In the genomic region with DNA sequence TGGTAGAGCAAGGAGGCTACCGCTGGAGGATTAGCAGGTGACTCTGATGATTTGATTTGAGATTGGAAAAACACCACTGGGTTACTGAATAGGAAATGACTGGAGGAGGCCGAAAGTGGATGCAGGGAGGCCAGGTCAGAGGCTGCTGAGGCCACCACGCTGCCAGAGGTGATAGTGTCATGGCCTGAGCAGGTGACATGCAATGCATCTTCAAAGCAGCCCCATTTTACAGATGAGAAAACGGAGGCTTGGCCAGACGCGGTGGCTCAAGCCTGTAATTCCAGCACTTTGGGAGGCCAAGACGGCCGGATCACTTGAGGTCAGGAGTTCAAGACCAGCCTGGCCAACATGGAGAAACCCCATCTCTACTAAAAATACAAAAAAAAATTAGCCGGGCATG, we compare ENCODE assay signal across 33 cellular contexts. TPM values are rescaled to one million over a fixed set of nuclear protein-coding genes. Genes with fewer than 3 reads are reported as not detected.
"Had no signal": no experiment of that assay in that cellular context is flagged by ENCODE, and none has a peak within 500 bp of the region (broad histone marks: within the 10 kb centered on the region; RNA-seq: fewer than 3 reads in every experiment).

No MANE protein-coding gene starts in this region.

- H3K27ac Mint-ChIP-seq: natural killer cell; nephron; stimulated activated memory B cell treated with anti-CD40 and anti-IgM and Interleukin-4, amounts not matched to agents 10 μg/mL and 1 μg/mL and 100 μg/mL, for 72 hours; stimulated activated naive CD8-positive, alpha-beta T cell treated with anti-CD3 and anti-CD28 coated beads, Interleukin-15, amount 100 ng/mL, for 72 hours; type B pancreatic cell had no signal

- H3K27me3 ChIP-seq: neutrophil, pancreas, right atrium auricular region, spleen, suprapubic skin, testis, upper lobe of right lung, uterus had no signal

- H3K4me1 ChIP-seq: pancreas, prostate gland, right atrium auricular region, spleen, suprapubic skin, testis, tibial artery, transverse colon, upper lobe of right lung, uterus had no signal

- H3K27ac ChIP-seq: neutrophil, pancreas, prostate gland, right atrium auricular region, skin epidermis, spleen, suprapubic skin, testis, tibial artery, transverse colon, upper lobe of right lung, uterus had no signal

- H3K4me2 ChIP-seq: smooth muscle cell had no signal

- H3K4me3 ChIP-seq: pancreas, prostate gland, right atrium auricular region, skin epidermis, smooth muscle cell, spleen, suprapubic skin, testis, tibial artery, transverse colon, upper lobe of right lung, uterus had no signal

- H3K27me3 Mint-ChIP-seq: stimulated activated memory B cell treated with anti-CD40 and anti-IgM and Interleukin-4, amounts not matched to agents 10 μg/mL and 1 μg/mL and 100 μg/mL, for 72 hours; stimulated activated naive CD8-positive, alpha-beta T cell treated with anti-CD3 and anti-CD28 coated beads, Interleukin-15, amount 100 ng/mL, for 72 hours; type B pancreatic cell had no signal

- H3K36me3 Mint-ChIP-seq: naive thymus-derived CD4-positive, alpha-beta T cell; natural killer cell; stimulated activated memory B cell treated with anti-CD40 and anti-IgM and Interleukin-4, amounts not matched to agents 10 μg/mL and 1 μg/mL and 100 μg/mL, for 72 hours; type B pancreatic cell had no signal

- ATAC-seq: naive thymus-derived CD4-positive, alpha-beta T cell; natural killer cell; pancreas; sciatic nerve; stimulated activated memory B cell treated with anti-CD40 and anti-IgM and Interleukin-4, amounts not matched to agents 10 μg/mL and 1 μg/mL and 100 μg/mL, for 72 hours; stimulated activated naive CD8-positive, alpha-beta T cell treated with anti-CD3 and anti-CD28 coated beads, Interleukin-15, amount 100 ng/mL, for 72 hours; stimulated activated naive CD8-positive, alpha-beta T cell treated with anti-CD3 and anti-CD28 coated beads, Interleukin-15, Interleukin-2, amounts not matched to agents 100 U/mL and 50 U/mL, for 24 hours; upper lobe of right lung had no signal

- H3K9me3 Mint-ChIP-seq: naive thymus-derived CD4-positive, alpha-beta T cell; natural killer cell; nephron; stimulated activated memory B cell treated with anti-CD40 and anti-IgM and Interleukin-4, amounts not matched to agents 10 μg/mL and 1 μg/mL and 100 μg/mL, for 72 hours; stimulated activated naive CD8-positive, alpha-beta T cell treated with anti-CD3 and anti-CD28 coated beads, Interleukin-15, amount 100 ng/mL, for 72 hours; type B pancreatic cell had no signal

- DNase-seq: naive thymus-derived CD4-positive, alpha-beta T cell; natural killer cell; nucleus accumbens; pancreas; retina; spleen; stimulated activated CD4-positive, alpha-beta T cell treated with anti-CD3 and anti-CD28 coated beads, Interleukin-12 subunit alpha, Interleukin-12 subunit beta, amount 100 ng/mL, for 4 hours; stimulated activated CD4-positive, alpha-beta T cell treated with anti-CD3 and anti-CD28 coated beads, Interleukin-1b, Interleukin-23, amount 100 ng/mL, for 48 hours; stimulated activated CD4-positive, alpha-beta T cell treated with anti-CD3 and anti-CD28 coated beads, Interleukin-4, amount 100 ng/mL, for 1 hour; stimulated activated CD4-positive, alpha-beta T cell treated with anti-CD3 and anti-CD28 coated beads, Interleukin-4, amount 100 ng/mL, for 4 hours; stimulated activated CD8-positive, alpha-beta memory T cell treated with anti-CD3 and anti-CD28 coated beads, Interleukin-4, amount 100 ng/mL, for 48 hours; stimulated activated naive CD4-positive, alpha-beta T cell; stimulated activated naive CD8-positive, alpha-beta T cell treated with anti-CD3 and anti-CD28 coated beads, Interleukin-15, amount 100 ng/mL, for 72 hours; stimulated activated naive CD8-positive, alpha-beta T cell treated with anti-CD3 and anti-CD28 coated beads, Interleukin-15, Interleukin-2, amounts not matched to agents 100 U/mL and 50 U/mL, for 24 hours; substantia nigra; testis; tibial artery; transverse colon; upper lobe of right lung; uterus had no signal

- FAIRE-seq: pancreas had no signal

- H3K4me3 Mint-ChIP-seq: naive thymus-derived CD4-positive, alpha-beta T cell; natural killer cell; nephron; stimulated activated memory B cell treated with anti-CD40 and anti-IgM and Interleukin-4, amounts not matched to agents 10 μg/mL and 1 μg/mL and 100 μg/mL, for 72 hours; stimulated activated naive CD8-positive, alpha-beta T cell treated with anti-CD3 and anti-CD28 coated beads, Interleukin-15, amount 100 ng/mL, for 72 hours; type B pancreatic cell had no signal

- H3K4me1 Mint-ChIP-seq: naive thymus-derived CD4-positive, alpha-beta T cell; natural killer cell; nephron; stimulated activated naive CD8-positive, alpha-beta T cell treated with anti-CD3 and anti-CD28 coated beads, Interleukin-15, amount 100 ng/mL, for 72 hours had no signal

- H3K9me3 ChIP-seq: neutrophil, pancreas, prostate gland, right atrium auricular region, spleen, suprapubic skin, testis, tibial artery, transverse colon, upper lobe of right lung, uterus had no signal

- H3K36me3 ChIP-seq: neutrophil, pancreas, prostate gland, right atrium auricular region, spleen, suprapubic skin, tibial artery, transverse colon, upper lobe of right lung, uterus had no signal

RNA-seq across cellular contexts. Expression of a gene that starts 12.8 kb away (rescaled TPM):
- total RNA-seq: osteocyte, pulmonary artery endothelial cell, smooth muscle cell had no signal
- polyA plus RNA-seq: neural cell had no signal
